Comparison of ENCODE assay signal across 15 cellular contexts in the genomic region with DNA sequence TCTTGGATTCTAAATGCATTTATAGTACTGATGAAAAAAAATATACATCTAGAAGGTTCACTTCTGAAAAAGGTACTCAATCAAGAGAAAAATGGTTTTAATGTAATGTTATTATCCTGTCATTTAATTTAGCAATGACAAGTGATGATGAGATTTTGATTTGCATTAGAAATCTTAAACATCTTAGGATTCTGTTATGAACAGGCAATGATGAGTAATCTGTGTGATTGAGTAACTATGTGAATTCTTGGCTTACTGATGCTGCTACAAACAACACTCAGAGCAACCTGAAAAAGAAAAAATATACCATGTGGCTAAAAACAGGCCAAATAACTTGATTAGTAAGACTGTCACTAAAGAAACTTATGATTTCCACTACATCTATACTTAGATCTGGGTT. TPM values are rescaled to one million over a fixed set of nuclear protein-coding genes. Genes with fewer than 3 reads are reported as not detected.
DNase-seq lines count a peak whose midpoint lies in the region; ATAC-seq and TF ChIP-seq lines count a peak whose summit lies in the region.
"Had no signal": no experiment of that assay in that cellular context is flagged by ENCODE, and none has a peak within 500 bp of the region (broad histone marks: within the 10 kb centered on the region; RNA-seq: fewer than 3 reads in every experiment).

No MANE protein-coding gene starts in this region.

- TF ChIP-seq CTCF in AG10803 (conservative IDR thresholded peaks at IDR 0.05; ENCODE audit: low read length), result no peak
- TF ChIP-seq CTCF in suprapubic skin (IDR thresholded peaks at IDR 0.05), result no peak
- no peak for TF ChIP-seq CTCF in nephron progenitor cell (IDR thresholded peaks at IDR 0.05)

- H3K4me3 ChIP-seq in AG10803 (ENCODE audit: low read length) (no peak overlapping the region), suprapubic skin (no peak overlapping the region)
- H3K4me3 ChIP-seq: hepatocyte, prostate gland had no signal

- peaks cover 16% of the 10 kb centered on the region for H3K36me3 Mint-ChIP-seq in nephron progenitor cell (ENCODE audit: low read depth)

- H3K4me3 Mint-ChIP-seq in nephron progenitor cell, result no peak overlapping the region

- no peak for TF ChIP-seq POLR2A in suprapubic skin (IDR thresholded peaks at IDR 0.05)

- no peak overlapping the region for H3K27ac Mint-ChIP-seq in nephron progenitor cell

- TF ChIP-seq EP300 in suprapubic skin (IDR thresholded peaks at IDR 0.05), result no peak

- no peak overlapping the region for H3K27ac ChIP-seq in suprapubic skin
- H3K27ac ChIP-seq: hepatocyte, prostate gland had no signal

- no peaks in the 10 kb centered on the region for H3K9me3 ChIP-seq in suprapubic skin
- H3K9me3 ChIP-seq: prostate gland had no signal

- H3K27me3 Mint-ChIP-seq in nephron progenitor cell (ENCODE audit: low read depth, poor library complexity), result peaks cover 13% of the 10 kb centered on the region

- DNase-seq in AG10803 (ENCODE audit: low read depth), result peak; percentile 84
- peak; percentile 88 for DNase-seq in HCEC 1CT
- peak; percentile 91 for DNase-seq in amniotic epithelial cell (ENCODE audit: low read depth)
- DNase-seq in iris pigment epithelial cell (ENCODE audit: low read depth), result peak; percentile 93
- no peak for DNase-seq in suprapubic skin (ENCODE audit: low spot score in 2 of 2)
- no peak for DNase-seq in nephron progenitor cell
- DNase-seq: activated effector memory CD4-positive, alpha-beta T cell treated with Interleukin-2 at 50 U/mL for 16 hours; DMS53; NCI-H345; stimulated activated CD4-positive, alpha-beta T cell treated with anti-CD3 and anti-CD28 coated beads, Interleukin-4, amount 100 ng/mL, for 24 hours had no signal

- no peaks in the 10 kb centered on the region for H3K4me1 ChIP-seq in suprapubic skin
- H3K4me1 ChIP-seq: prostate gland had no signal

- H3K9me3 Mint-ChIP-seq in nephron progenitor cell, result peaks cover 35% of the 10 kb centered on the region

- H3K27me3 ChIP-seq in suprapubic skin, result no peaks in the 10 kb centered on the region
- H3K27me3 ChIP-seq: hepatocyte had no signal

- no peaks in the 10 kb centered on the region for H3K36me3 ChIP-seq in suprapubic skin
- H3K36me3 ChIP-seq: prostate gland had no signal

- peaks cover 22% of the 10 kb centered on the region for H3K4me1 Mint-ChIP-seq in nephron progenitor cell

- ATAC-seq in HG02678 (IDR thresholded peaks at IDR 0.05; ENCODE audit: unreplicated experiment), result no peak
- no peak for ATAC-seq in GM18858 (IDR thresholded peaks at IDR 0.05; ENCODE audit: unreplicated experiment)
- ATAC-seq: Right ventricle myocardium inferior had no signal

RNA-seq across cellular contexts. Expression of a gene that starts 30.1 kb away (rescaled TPM):
- 1 to 10 TPM; 1.0 to 2.2 (median 1.5) TPM for total RNA-seq in suprapubic skin

RNA-seq across cellular contexts. Expression of a gene that starts 30.4 kb away (rescaled TPM):
- total RNA-seq in suprapubic skin, result 10 to 100 TPM; 23.7 to 41.1 (median 27.9) TPM

Comparison
In these comparisons a context has a peak if more than half of its experiments do, and no peak if none do; other contexts are left out.
1. DNase-seq: peak in AG10803 (single experiment), HCEC 1CT (single experiment), amniotic epithelial cell (single experiment) and iris pigment epithelial cell (single experiment); none in suprapubic skin (0 of 2) and nephron progenitor cell (single experiment).